In the genomic region with DNA sequence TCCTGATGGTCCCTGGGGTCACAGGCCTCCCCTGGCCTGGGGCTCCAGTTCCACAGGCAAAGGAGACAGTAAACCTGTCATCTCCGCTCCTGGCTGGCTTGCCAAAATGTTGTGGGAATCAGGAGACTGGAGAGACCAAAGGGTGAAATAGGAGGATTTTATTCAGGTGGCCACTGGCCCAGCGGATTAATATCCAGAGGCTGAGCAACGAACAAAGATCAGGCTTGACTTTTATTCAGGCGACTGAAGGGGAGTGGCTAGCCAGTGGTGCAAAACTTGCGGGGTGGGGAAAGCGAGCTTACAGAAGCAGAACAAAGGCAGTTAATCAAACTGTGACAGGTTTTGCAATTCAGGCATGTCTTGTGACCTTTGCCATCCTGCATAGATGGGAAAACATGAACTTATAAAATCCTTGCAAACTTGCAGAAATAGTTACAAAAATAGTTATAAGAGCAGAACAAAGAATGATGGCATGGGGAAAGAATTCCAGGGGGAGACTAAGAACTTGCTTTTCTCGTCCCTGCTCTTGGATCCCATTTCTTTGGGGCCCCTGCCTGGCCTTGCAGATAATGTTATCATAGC, we compare ENCODE assay signal across 3 cellular contexts.
TF ChIP-seq lines count a peak whose summit lies in the region.

No MANE protein-coding gene starts in this region.

TF ChIP-seq in A549, 52 proteins besides CTCF, POLR2A, EP300 and RAD21:
- TF ChIP-seq, protein P1, sequence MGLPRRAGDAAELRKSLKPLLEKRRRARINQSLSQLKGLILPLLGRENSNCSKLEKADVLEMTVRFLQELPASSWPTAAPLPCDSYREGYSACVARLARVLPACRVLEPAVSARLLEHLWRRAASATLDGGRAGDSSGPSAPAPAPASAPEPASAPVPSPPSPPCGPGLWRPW (IDR thresholded peaks at IDR 0.05): 0 out of 2 replicates have a peak, but pooled peaks have one; percentile 9
- TF ChIP-seq POLR2AphosphoS2 (conservative IDR thresholded peaks at IDR 0.05; ENCODE audit: low read length): no peak

TF ChIP-seq in HEK293, 187 proteins besides CTCF, POLR2A, EP300 and RAD21 (continues in another document):
- TF ChIP-seq, protein P2, sequence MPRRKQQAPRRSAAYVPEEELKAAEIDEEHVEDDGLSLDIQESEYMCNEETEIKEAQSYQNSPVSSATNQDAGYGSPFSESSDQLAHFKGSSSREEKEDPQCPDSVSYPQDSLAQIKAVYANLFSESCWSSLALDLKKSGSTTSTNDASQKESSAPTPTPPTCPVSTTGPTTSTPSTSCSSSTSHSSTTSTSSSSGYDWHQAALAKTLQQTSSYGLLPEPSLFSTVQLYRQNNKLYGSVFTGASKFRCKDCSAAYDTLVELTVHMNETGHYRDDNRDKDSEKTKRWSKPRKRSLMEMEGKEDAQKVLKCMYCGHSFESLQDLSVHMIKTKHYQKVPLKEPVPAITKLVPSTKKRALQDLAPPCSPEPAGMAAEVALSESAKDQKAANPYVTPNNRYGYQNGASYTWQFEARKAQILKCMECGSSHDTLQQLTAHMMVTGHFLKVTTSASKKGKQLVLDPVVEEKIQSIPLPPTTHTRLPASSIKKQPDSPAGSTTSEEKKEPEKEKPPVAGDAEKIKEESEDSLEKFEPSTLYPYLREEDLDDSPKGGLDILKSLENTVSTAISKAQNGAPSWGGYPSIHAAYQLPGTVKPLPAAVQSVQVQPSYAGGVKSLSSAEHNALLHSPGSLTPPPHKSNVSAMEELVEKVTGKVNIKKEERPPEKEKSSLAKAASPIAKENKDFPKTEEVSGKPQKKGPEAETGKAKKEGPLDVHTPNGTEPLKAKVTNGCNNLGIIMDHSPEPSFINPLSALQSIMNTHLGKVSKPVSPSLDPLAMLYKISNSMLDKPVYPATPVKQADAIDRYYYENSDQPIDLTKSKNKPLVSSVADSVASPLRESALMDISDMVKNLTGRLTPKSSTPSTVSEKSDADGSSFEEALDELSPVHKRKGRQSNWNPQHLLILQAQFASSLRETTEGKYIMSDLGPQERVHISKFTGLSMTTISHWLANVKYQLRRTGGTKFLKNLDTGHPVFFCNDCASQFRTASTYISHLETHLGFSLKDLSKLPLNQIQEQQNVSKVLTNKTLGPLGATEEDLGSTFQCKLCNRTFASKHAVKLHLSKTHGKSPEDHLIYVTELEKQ (tag by site-specific recombination; IDR thresholded peaks at IDR 0.05; ENCODE audit: borderline replicate concordance): no peak
- TF ChIP-seq ZNF776 (tag by site-specific recombination; IDR thresholded peaks at IDR 0.05; ENCODE audit: borderline replicate concordance): no peak
- TF ChIP-seq, protein P3, sequence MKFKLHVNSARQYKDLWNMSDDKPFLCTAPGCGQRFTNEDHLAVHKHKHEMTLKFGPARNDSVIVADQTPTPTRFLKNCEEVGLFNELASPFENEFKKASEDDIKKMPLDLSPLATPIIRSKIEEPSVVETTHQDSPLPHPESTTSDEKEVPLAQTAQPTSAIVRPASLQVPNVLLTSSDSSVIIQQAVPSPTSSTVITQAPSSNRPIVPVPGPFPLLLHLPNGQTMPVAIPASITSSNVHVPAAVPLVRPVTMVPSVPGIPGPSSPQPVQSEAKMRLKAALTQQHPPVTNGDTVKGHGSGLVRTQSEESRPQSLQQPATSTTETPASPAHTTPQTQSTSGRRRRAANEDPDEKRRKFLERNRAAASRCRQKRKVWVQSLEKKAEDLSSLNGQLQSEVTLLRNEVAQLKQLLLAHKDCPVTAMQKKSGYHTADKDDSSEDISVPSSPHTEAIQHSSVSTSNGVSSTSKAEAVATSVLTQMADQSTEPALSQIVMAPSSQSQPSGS (tag by site-specific recombination; IDR thresholded peaks at IDR 0.05; ENCODE audit: low read depth): no peak
- TF ChIP-seq TRIM28 (IDR thresholded peaks at IDR 0.05; ENCODE audit: borderline replicate concordance, low read length): peak; percentile 94; the same call in 1 of the 2 replicates
- TF ChIP-seq ZNF248 (tag by site-specific recombination; IDR thresholded peaks at IDR 0.05): peak; percentile 75; the same call in 1 of the 2 replicates
- 0 out of 2 replicates have a peak, but pooled peaks have one; percentile 64 for TF ChIP-seq ZNF311 (tag by site-specific recombination; IDR thresholded peaks at IDR 0.05; ENCODE audit: borderline replicate concordance)
- TF ChIP-seq, protein P4, sequence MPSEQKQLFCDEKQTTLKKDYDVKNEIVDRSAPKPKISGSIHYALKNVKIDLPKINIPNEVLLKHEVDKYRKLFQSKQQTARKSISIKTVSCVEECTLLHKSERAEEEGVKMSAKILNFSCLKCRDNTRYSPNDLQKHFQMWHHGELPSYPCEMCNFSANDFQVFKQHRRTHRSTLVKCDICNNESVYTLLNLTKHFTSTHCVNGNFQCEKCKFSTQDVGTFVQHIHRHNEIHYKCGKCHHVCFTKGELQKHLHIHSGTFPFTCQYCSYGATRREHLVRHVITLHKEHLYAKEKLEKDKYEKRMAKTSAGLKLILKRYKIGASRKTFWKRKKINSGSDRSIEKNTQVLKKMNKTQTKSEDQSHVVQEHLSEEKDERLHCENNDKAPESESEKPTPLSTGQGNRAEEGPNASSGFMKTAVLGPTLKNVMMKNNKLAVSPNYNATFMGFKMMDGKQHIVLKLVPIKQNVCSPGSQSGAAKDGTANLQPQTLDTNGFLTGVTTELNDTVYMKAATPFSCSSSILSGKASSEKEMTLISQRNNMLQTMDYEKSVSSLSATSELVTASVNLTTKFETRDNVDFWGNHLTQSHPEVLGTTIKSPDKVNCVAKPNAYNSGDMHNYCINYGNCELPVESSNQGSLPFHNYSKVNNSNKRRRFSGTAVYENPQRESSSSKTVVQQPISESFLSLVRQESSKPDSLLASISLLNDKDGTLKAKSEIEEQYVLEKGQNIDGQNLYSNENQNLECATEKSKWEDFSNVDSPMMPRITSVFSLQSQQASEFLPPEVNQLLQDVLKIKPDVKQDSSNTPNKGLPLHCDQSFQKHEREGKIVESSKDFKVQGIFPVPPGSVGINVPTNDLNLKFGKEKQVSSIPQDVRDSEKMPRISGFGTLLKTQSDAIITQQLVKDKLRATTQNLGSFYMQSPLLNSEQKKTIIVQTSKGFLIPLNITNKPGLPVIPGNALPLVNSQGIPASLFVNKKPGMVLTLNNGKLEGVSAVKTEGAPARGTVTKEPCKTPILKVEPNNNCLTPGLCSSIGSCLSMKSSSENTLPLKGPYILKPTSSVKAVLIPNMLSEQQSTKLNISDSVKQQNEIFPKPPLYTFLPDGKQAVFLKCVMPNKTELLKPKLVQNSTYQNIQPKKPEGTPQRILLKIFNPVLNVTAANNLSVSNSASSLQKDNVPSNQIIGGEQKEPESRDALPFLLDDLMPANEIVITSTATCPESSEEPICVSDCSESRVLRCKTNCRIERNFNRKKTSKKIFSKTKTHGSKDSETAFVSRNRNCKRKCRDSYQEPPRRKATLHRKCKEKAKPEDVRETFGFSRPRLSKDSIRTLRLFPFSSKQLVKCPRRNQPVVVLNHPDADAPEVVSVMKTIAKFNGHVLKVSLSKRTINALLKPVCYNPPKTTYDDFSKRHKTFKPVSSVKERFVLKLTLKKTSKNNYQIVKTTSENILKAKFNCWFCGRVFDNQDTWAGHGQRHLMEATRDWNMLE (tag by site-specific recombination; conservative IDR thresholded peaks at IDR 0.05; ENCODE audit: low read depth): peak; percentile 60
- TF ChIP-seq ZNF133 (tag by site-specific recombination; IDR thresholded peaks at IDR 0.05): 0 out of 2 replicates have a peak, but pooled peaks have one; percentile 23
- TF ChIP-seq ZNF37A (tag by site-specific recombination; IDR thresholded peaks at IDR 0.05): no peak
- no peak for TF ChIP-seq ZNF600 (tag by site-specific recombination; IDR thresholded peaks at IDR 0.05)
- peak; percentile 77; the same call in 1 of the 2 replicates for TF ChIP-seq ZNF184 (tag by site-specific recombination; IDR thresholded peaks at IDR 0.05)
- TF ChIP-seq ZNF658 (tag by site-specific recombination; IDR thresholded peaks at IDR 0.05): no peak

TF ChIP-seq in H1, 55 proteins besides CTCF, POLR2A, EP300 and RAD21:
- TF ChIP-seq TCF12 (IDR thresholded peaks at IDR 0.05; ENCODE audit: low read depth, low read length): 0 out of 2 replicates have a peak, but pooled peaks have one; percentile 55
- TF ChIP-seq BACH1 (IDR thresholded peaks at IDR 0.05; ENCODE audit: low read length): no peak
- 0 out of 2 replicates have a peak, but pooled peaks have one; percentile 80 for TF ChIP-seq CBX5 (IDR thresholded peaks at IDR 0.05; ENCODE audit: low read depth, low read length)
